Comparison of ENCODE assay signal across 10 cellular contexts in genomic region chr5:16735092-16735970, GRCh38.
DNase-seq lines count a peak whose midpoint lies in the region; FAIRE-seq and TF ChIP-seq lines count a peak whose summit lies in the region.
"Had no signal": no experiment of that assay in that cellular context is flagged by ENCODE, and none has a peak within 500 bp of the region (broad histone marks: within the 10 kb centered on the region; RNA-seq: fewer than 3 reads in every experiment).

No MANE protein-coding gene starts in this region.

- H3K4me3 ChIP-seq in AG04450 (ENCODE audit: low read depth, low read length) (no peak overlapping the region), endothelial cell of umbilical vein (replicated peaks in 1 of 3; ENCODE audit: insufficient read depth in 1 of 3, low read depth in 1 of 3, low read length in 3 of 3) (no peak overlapping the region), mucosa of rectum (ENCODE audit: low read length in 2 of 2) (peak overlapping the region; percentile 5 to 16), BE2C (ENCODE audit: low read depth, low read length) (no peak overlapping the region)
- H3K4me3 ChIP-seq: thoracic aorta had no signal

- dilution Hi-C loops in endothelial cell of umbilical vein (cut with MboI; ENCODE audit: extremely low pct_ligation_motif_present, low sequenced_read_pairs): no loop called here

- H3K4me1 ChIP-seq in endothelial cell of umbilical vein (ENCODE audit: control insufficient read depth, extremely low read depth, insufficient read depth, low read length) (peaks cover 18% of the 10 kb centered on the region), mucosa of rectum (ENCODE audit: control insufficient read depth in 2 of 2, insufficient read depth in 2 of 2, low read length in 2 of 2) (peaks cover 18 to 26% of the 10 kb centered on the region in 2 donors), BE2C (no peaks in the 10 kb centered on the region)

- H3K4me2 ChIP-seq in endothelial cell of umbilical vein (ENCODE audit: insufficient read depth, low read length): no peak overlapping the region

- intact Hi-C loops in endothelial cell of umbilical vein (cut with micrococcal nuclease): no loop called here

- no peaks in the 10 kb centered on the region for H4K20me1 ChIP-seq in endothelial cell of umbilical vein (replicated peaks; ENCODE audit: control insufficient read depth, extremely low read depth, insufficient read depth, low read length)

- no peaks in the 10 kb centered on the region for H3K9me3 ChIP-seq in AG04450 (ENCODE audit: control insufficient read depth, insufficient read depth, low read length)
- H3K9me3 ChIP-seq in endothelial cell of umbilical vein (replicated peaks; ENCODE audit: control insufficient read depth, insufficient read depth, low read length): no peaks in the 10 kb centered on the region
- H3K9me3 ChIP-seq in mucosa of rectum (ENCODE audit: control insufficient read depth in 2 of 2, low read length in 2 of 2): no peaks in the 10 kb centered on the region
- no peaks in the 10 kb centered on the region for H3K9me3 ChIP-seq in BE2C
- H3K9me3 ChIP-seq: thoracic aorta had no signal

- H3K27ac ChIP-seq in AG04450 (ENCODE audit: low read depth, low read length) (peak overlapping the region; percentile 81), endothelial cell of umbilical vein (ENCODE audit: insufficient read depth, low read depth, low read length) (peak overlapping the region; percentile 41), mucosa of rectum (ENCODE audit: low read depth in 2 of 2, low read length in 2 of 2) (peak overlapping the region; percentile 73 to 79)
- H3K27ac ChIP-seq: thoracic aorta had no signal

- CTCF ChIA-PET in AG04450 (lab: Charles Lee) (interaction anchor here (0.9 kb wide), 1 partner anchor 454 kb away, joined by 3 read pairs; no protein-coding TSS in a partner anchor), endothelial cell of umbilical vein (lab: Charles Lee) (interaction anchor here (1.5 kb wide), 1 partner anchor 455 kb away, joined by 4 read pairs; no protein-coding TSS in a partner anchor)

- no peaks in the 10 kb centered on the region for H3K9me1 ChIP-seq in endothelial cell of umbilical vein (replicated peaks; ENCODE audit: control insufficient read depth, extremely low read depth, insufficient read depth, low read length)

- no peak for FAIRE-seq in endothelial cell of umbilical vein (lab: Jason Lieb, UNC)

- no peak overlapping the region for H2AFZ ChIP-seq in endothelial cell of umbilical vein (ENCODE audit: low read depth, low read length)

- TF ChIP-seq CTCF in AG04450 (IDR thresholded peaks at IDR 0.05; ENCODE audit: low read depth, low read length): no peak
- no peak for TF ChIP-seq CTCF in endothelial cell of umbilical vein (IDR thresholded peaks at IDR 0.05; ENCODE audit: extremely low read depth in 1 of 2, insufficient read depth in 1 of 2, low read depth in 1 of 2, low read length in 2 of 2)
- TF ChIP-seq CTCF in BE2C (IDR thresholded peaks at IDR 0.05; ENCODE audit: low read depth, low read length): no peak

- no peak for TF ChIP-seq POLR2A in endothelial cell of umbilical vein (IDR thresholded peaks at IDR 0.05; ENCODE audit: low read depth, low read length)

- no TSS peak for BruUV-seq in endothelial cell of umbilical vein (replicated peaks; lab: Mats Ljungman, UMichigan)

- DNase-seq in AG04450 (ENCODE audit: low read depth, low spot score) (no peak), NCI-H748 (lab: John Stamatoyannopoulos, UW; ENCODE audit: unreplicated experiment) (peak; percentile 45), endothelial cell of umbilical vein (ENCODE audit: low read depth, low spot score) (no peak), BE2C (no peak), GOT3 (lab: John Stamatoyannopoulos, UW) (no peak), NCI-H1694 treated with DMSO at 0.1 percent for 48 hours (lab: John Stamatoyannopoulos, UW) (no peak), foreskin melanocyte (no peak)
- DNase-seq: activated T-cell treated with anti-CD3 and anti-CD28 coated beads, Interleukin-2, amount 50 U/mL, for 48 hours had no signal

- peaks cover 28% of the 10 kb centered on the region for H3K79me2 ChIP-seq in endothelial cell of umbilical vein (ENCODE audit: control insufficient read depth, insufficient read depth, low read length)

- H3K36me3 ChIP-seq in endothelial cell of umbilical vein (ENCODE audit: control insufficient read depth in 2 of 2, extremely low read depth in 1 of 2, insufficient read depth in 2 of 2, low read length in 2 of 2): peaks cover 15 to 19% of the 10 kb centered on the region in 2 experiments
- peaks cover 1 to 4% of the 10 kb centered on the region in 2 donors for H3K36me3 ChIP-seq in mucosa of rectum (ENCODE audit: control insufficient read depth in 2 of 2, insufficient read depth in 2 of 2, low read length in 2 of 2)
- no peaks in the 10 kb centered on the region for H3K36me3 ChIP-seq in BE2C
- H3K36me3 ChIP-seq: thoracic aorta had no signal

- H3K27me3 ChIP-seq in AG04450 (ENCODE audit: control insufficient read depth, insufficient read depth, low read length) (no peaks in the 10 kb centered on the region), endothelial cell of umbilical vein (ENCODE audit: control insufficient read depth in 2 of 2, insufficient read depth in 2 of 2, low read length in 2 of 2) (no peaks in the 10 kb centered on the region), mucosa of rectum (ENCODE audit: control insufficient read depth in 2 of 2, insufficient read depth in 2 of 2, low read length in 2 of 2) (no peaks in the 10 kb centered on the region), BE2C (peaks cover 10% of the 10 kb centered on the region)

- no peak overlapping the region for H3K9ac ChIP-seq in endothelial cell of umbilical vein (replicated peaks; ENCODE audit: extremely low read depth, insufficient read depth, low read length)
- peak overlapping the region; percentile 29 to 65 for H3K9ac ChIP-seq in mucosa of rectum (ENCODE audit: low read depth in 1 of 2, low read length in 2 of 2)

- POLR2A ChIA-PET in AG04450 (lab: Yijun Ruan, JAX): interaction anchor here (0.7 kb wide), 1 partner anchor 14 kb away, joined by 6 read pairs; no protein-coding TSS in a partner anchor
- POLR2A ChIA-PET in endothelial cell of umbilical vein (lab: Charles Lee): no interaction called here

TF ChIP-seq in endothelial cell of umbilical vein, 7 proteins besides CTCF, POLR2A, EP300 and RAD21:
- TF ChIP-seq MAX (IDR thresholded peaks at IDR 0.05; ENCODE audit: insufficient read depth, insufficient read length) (no peak), EZH2 (IDR thresholded peaks at IDR 0.05; ENCODE audit: borderline replicate concordance, low read depth, low read length, severe bottlenecking) (no peak), POLR2AphosphoS5 (IDR thresholded peaks at IDR 0.05; ENCODE audit: insufficient read depth, low read depth, low read length) (no peak), MYC (IDR thresholded peaks at IDR 0.05; ENCODE audit: low read depth, low read length) (no peak), JUN (IDR thresholded peaks at IDR 0.05; ENCODE audit: borderline replicate concordance, insufficient read depth, insufficient read length, low read depth) (no peak), GATA2 (IDR thresholded peaks at IDR 0.05; ENCODE audit: insufficient read depth, insufficient read length, low read depth, low read length) (no peak)

Comparison
In these comparisons a context has a peak if more than half of its experiments do, and no peak if none do; other contexts are left out.
1. H3K4me3 ChIP-seq: peak in mucosa of rectum (2 of 2); none in AG04450 (single experiment), endothelial cell of umbilical vein (0 of 3) and BE2C (single experiment).
2. Peak in every context shown above with its lines, with median percentiles within 50 percentile points of each other: H3K27ac ChIP-seq.